In genomic region chr22:17638432-17639237, GRCh38 we compare ENCODE assay signal across 1 cellular context.
TF ChIP-seq lines count a peak whose summit lies in the region.

TSS of gene BCL2L13 (plus strand) at chr22:17638757. CDS start at chr22:17655712, 16,955 bp downstream.

TF ChIP-seq in K562, 482 proteins besides CTCF, POLR2A, EP300 and RAD21 (continued from another document and continues in another):
- TF ChIP-seq ZNF592 (IDR thresholded peaks at IDR 0.05) (peak; percentile 65), FOXA1 (IDR thresholded peaks at IDR 0.05; ENCODE audit: borderline replicate concordance) (no peak), ARNT (IDR thresholded peaks at IDR 0.05) (0 out of 4 replicates have a peak, but pooled peaks of 1 of the 2 experiments have one; percentile 21), SAP30 (IDR thresholded peaks at IDR 0.05; ENCODE audit: borderline replicate concordance, insufficient read depth, low read depth, low read length, poor library complexity, severe bottlenecking) (peak; percentile 25), ETV6 (IDR thresholded peaks at IDR 0.05; ENCODE audit: borderline replicate concordance in 1 of 2, low read depth in 2 of 2, low read length in 1 of 2) (0 out of 4 replicates have a peak, but pooled peaks of 1 of the 2 experiments have one; percentile 29), ETV6 (CRISPR knock-in tag; IDR thresholded peaks at IDR 0.05; ENCODE audit: borderline replicate concordance) (no peak; the same call in 1 of the 2 replicates), FOS (IDR thresholded peaks at IDR 0.05; ENCODE audit: extremely low read depth, insufficient read length) (no peak), ZBTB7A (IDR thresholded peaks at IDR 0.05; ENCODE audit: borderline replicate concordance, control insufficient read depth, low read depth, low read length) (peak; percentile 100), REST (CRISPR knock-in tag; IDR thresholded peaks at IDR 0.05; ENCODE audit: low read depth) (no peak; the same call in 1 of the 2 replicates), PRDM10 (IDR thresholded peaks at IDR 0.05; ENCODE audit: partially characterized antibody) (peak; percentile 64), TAL1 (IDR thresholded peaks at IDR 0.05) (no peak; the same call in 1 of the 2 replicates), FOXO4 (CRISPR knock-in tag; IDR thresholded peaks at IDR 0.05) (no peak; the same call in 1 of the 2 replicates), ZNF232 (CRISPR knock-in tag; IDR thresholded peaks at IDR 0.05) (no peak), NR2C1 (IDR thresholded peaks at IDR 0.05) (peak; percentile 93), NR2C1 (tag; IDR thresholded peaks at IDR 0.05) (peak; percentile 94), ZNF584 (CRISPR knock-in tag; IDR thresholded peaks at IDR 0.05; ENCODE audit: low read depth) (no peak), DACH1 (IDR thresholded peaks at IDR 0.05; ENCODE audit: partially characterized antibody) (no peak), ZNF280A (IDR thresholded peaks at IDR 0.05; ENCODE audit: low read depth, partially characterized antibody) (no peak), ZNF133 (CRISPR knock-in tag; IDR thresholded peaks at IDR 0.05) (0 out of 2 replicates have a peak, but pooled peaks have one; percentile 11), CHD2 (IDR thresholded peaks at IDR 0.05; ENCODE audit: low read depth, low read length) (peak; percentile 17; the same call in 1 of the 2 replicates), MCM7 (IDR thresholded peaks at IDR 0.05) (no peak), TEAD1 (CRISPR knock-in tag; IDR thresholded peaks at IDR 0.05) (peak in 1 of 2 experiments; percentile 77; a peak in 2 of 4 replicates), NFE2 (IDR thresholded peaks at IDR 0.05; ENCODE audit: low read depth) (no peak), HDAC8 (tag; IDR thresholded peaks at IDR 0.05) (0 out of 2 replicates have a peak, but pooled peaks have one; percentile 24), DPF2 (IDR thresholded peaks at IDR 0.05) (peak; percentile 83), ZBTB9 (CRISPR knock-in tag; IDR thresholded peaks at IDR 0.05) (peak; percentile 52; the same call in 1 of the 2 replicates), MLLT1 (IDR thresholded peaks at IDR 0.05) (peak in 1 of 2 experiments; percentile 59; a peak in 3 of 4 replicates), STAG1 (CRISPR knock-in tag; IDR thresholded peaks at IDR 0.05; ENCODE audit: borderline replicate concordance) (peak; percentile 47; the same call in 1 of the 2 replicates), OTX1 (CRISPR knock-in tag; IDR thresholded peaks at IDR 0.05) (peak; percentile 11; the same call in 1 of the 2 replicates), KLF16 (IDR thresholded peaks at IDR 0.05) (no peak; the same call in 1 of the 2 replicates), PHF20 (IDR thresholded peaks at IDR 0.05; ENCODE audit: partially characterized antibody) (no peak), MTA2 (IDR thresholded peaks at IDR 0.05; ENCODE audit: low read depth) (peak; percentile 51), SRSF9 (IDR thresholded peaks at IDR 0.05; ENCODE audit: borderline replicate concordance, low read depth, low read length) (no peak), UBTF (IDR thresholded peaks at IDR 0.05; ENCODE audit: borderline replicate concordance in 1 of 2, low read depth in 2 of 2, low read length in 2 of 2) (peak; percentile 76 to 79; a peak in 2 of 4 replicates), CEBPG (CRISPR knock-in tag; IDR thresholded peaks at IDR 0.05) (peak; percentile 29), CEBPG (tag; conservative IDR thresholded peaks at IDR 0.05 in 1 of 2, IDR thresholded peaks at IDR 0.05 in 1 of 2) (no peak)
